Comparison of ENCODE assay signal across 1 cellular context in the genomic region with DNA sequence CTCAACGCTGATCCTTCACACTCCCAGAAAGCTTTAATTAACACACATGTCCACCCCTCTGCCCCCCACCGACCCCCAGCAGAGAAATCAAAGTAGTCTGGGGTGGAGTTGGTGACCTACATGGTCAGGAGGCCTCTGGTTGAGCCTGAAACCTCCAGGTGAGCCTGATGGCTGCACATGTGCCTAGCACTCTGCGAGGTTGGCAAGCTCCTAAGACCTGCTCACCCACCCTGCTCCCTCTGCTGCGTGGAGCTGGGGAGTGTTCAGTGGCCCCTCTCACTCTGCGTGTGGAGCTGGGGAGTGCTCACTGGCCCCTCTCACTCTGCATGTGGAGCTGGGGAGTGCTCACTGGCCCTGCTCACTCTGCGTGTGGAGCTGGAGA.
TF ChIP-seq lines count a peak whose summit lies in the region.

No MANE protein-coding gene starts in this region.

TF ChIP-seq in HepG2, 621 proteins besides CTCF, POLR2A, EP300 and RAD21:
- TF ChIP-seq, protein P1, sequence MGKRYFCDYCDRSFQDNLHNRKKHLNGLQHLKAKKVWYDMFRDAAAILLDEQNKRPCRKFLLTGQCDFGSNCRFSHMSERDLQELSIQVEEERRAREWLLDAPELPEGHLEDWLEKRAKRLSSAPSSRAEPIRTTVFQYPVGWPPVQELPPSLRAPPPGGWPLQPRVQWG (CRISPR knock-in tag; IDR thresholded peaks at IDR 0.05; ENCODE audit: borderline replicate concordance, low read depth): no peak
- TF ChIP-seq MAZ (IDR thresholded peaks at IDR 0.05; ENCODE audit: borderline replicate concordance, low read depth, low read length) (no peak), MAZ (CRISPR knock-in tag; IDR thresholded peaks at IDR 0.05; ENCODE audit: low read depth) (0 out of 2 replicates have a peak, but pooled peaks have one; percentile 33), ZSCAN25 (CRISPR knock-in tag; IDR thresholded peaks at IDR 0.05) (no peak), TP53 (CRISPR knock-in tag; conservative IDR thresholded peaks at IDR 0.05) (no peak), ZNF230 (CRISPR knock-in tag; IDR thresholded peaks at IDR 0.05) (0 out of 2 replicates have a peak, but pooled peaks have one; percentile 45), MXI1 (IDR thresholded peaks at IDR 0.05; ENCODE audit: borderline replicate concordance, low read depth, low read length) (no peak), ZNF138 (CRISPR knock-in tag; IDR thresholded peaks at IDR 0.05; ENCODE audit: low read depth) (0 out of 2 replicates have a peak, but pooled peaks have one; percentile 32), ZNF556 (CRISPR knock-in tag; IDR thresholded peaks at IDR 0.05; ENCODE audit: borderline replicate concordance) (no peak), SRF (IDR thresholded peaks at IDR 0.05; ENCODE audit: low read depth, low read length) (no peak), ZNF234 (CRISPR knock-in tag; conservative IDR thresholded peaks at IDR 0.05) (no peak), ZNF331 (CRISPR knock-in tag; IDR thresholded peaks at IDR 0.05) (no peak), KDM5B (CRISPR knock-in tag; IDR thresholded peaks at IDR 0.05; ENCODE audit: borderline replicate concordance) (peak; percentile 37; the same call in 1 of the 2 replicates), SOX5 (CRISPR knock-in tag; IDR thresholded peaks at IDR 0.05; ENCODE audit: borderline replicate concordance) (no peak), ZNF121 (CRISPR knock-in tag; IDR thresholded peaks at IDR 0.05) (no peak), SETDB1 (CRISPR knock-in tag; IDR thresholded peaks at IDR 0.05; ENCODE audit: borderline replicate concordance) (no peak), ZNF674 (CRISPR knock-in tag; IDR thresholded peaks at IDR 0.05; ENCODE audit: low read depth) (peak; percentile 54; the same call in 1 of the 2 replicates), EED (CRISPR knock-in tag; IDR thresholded peaks at IDR 0.05) (0 out of 2 replicates have a peak, but pooled peaks have one; percentile 71), MED8 (CRISPR knock-in tag; IDR thresholded peaks at IDR 0.05; ENCODE audit: insufficient replicate concordance) (peak; percentile 17), HMG20B (CRISPR knock-in tag; conservative IDR thresholded peaks at IDR 0.05) (no peak), MATR3 (CRISPR knock-in tag; IDR thresholded peaks at IDR 0.05) (no peak), GLI4 (CRISPR knock-in tag; IDR thresholded peaks at IDR 0.05; ENCODE audit: borderline replicate concordance) (no peak), HNRNPH1 (optimal IDR thresholded peaks at IDR 0.05; ENCODE audit: low read depth, low read length) (peak; percentile 11)
- TF ChIP-seq, protein P2, sequence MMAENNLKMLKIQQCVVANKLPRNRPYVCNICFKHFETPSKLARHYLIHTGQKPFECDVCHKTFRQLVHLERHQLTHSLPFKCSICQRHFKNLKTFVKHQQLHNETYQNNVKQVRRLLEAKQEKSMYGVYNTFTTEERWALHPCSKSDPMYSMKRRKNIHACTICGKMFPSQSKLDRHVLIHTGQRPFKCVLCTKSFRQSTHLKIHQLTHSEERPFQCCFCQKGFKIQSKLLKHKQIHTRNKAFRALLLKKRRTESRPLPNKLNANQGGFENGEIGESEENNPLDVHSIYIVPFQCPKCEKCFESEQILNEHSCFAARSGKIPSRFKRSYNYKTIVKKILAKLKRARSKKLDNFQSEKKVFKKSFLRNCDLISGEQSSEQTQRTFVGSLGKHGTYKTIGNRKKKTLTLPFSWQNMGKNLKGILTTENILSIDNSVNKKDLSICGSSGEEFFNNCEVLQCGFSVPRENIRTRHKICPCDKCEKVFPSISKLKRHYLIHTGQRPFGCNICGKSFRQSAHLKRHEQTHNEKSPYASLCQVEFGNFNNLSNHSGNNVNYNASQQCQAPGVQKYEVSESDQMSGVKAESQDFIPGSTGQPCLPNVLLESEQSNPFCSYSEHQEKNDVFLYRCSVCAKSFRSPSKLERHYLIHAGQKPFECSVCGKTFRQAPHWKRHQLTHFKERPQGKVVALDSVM (CRISPR knock-in tag; IDR thresholded peaks at IDR 0.05): no peak
- TF ChIP-seq, protein P3, sequence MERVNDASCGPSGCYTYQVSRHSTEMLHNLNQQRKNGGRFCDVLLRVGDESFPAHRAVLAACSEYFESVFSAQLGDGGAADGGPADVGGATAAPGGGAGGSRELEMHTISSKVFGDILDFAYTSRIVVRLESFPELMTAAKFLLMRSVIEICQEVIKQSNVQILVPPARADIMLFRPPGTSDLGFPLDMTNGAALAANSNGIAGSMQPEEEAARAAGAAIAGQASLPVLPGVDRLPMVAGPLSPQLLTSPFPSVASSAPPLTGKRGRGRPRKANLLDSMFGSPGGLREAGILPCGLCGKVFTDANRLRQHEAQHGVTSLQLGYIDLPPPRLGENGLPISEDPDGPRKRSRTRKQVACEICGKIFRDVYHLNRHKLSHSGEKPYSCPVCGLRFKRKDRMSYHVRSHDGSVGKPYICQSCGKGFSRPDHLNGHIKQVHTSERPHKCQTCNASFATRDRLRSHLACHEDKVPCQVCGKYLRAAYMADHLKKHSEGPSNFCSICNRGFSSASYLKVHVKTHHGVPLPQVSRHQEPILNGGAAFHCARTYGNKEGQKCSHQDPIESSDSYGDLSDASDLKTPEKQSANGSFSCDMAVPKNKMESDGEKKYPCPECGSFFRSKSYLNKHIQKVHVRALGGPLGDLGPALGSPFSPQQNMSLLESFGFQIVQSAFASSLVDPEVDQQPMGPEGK (CRISPR knock-in tag; IDR thresholded peaks at IDR 0.05): no peak
- TF ChIP-seq, protein P4, sequence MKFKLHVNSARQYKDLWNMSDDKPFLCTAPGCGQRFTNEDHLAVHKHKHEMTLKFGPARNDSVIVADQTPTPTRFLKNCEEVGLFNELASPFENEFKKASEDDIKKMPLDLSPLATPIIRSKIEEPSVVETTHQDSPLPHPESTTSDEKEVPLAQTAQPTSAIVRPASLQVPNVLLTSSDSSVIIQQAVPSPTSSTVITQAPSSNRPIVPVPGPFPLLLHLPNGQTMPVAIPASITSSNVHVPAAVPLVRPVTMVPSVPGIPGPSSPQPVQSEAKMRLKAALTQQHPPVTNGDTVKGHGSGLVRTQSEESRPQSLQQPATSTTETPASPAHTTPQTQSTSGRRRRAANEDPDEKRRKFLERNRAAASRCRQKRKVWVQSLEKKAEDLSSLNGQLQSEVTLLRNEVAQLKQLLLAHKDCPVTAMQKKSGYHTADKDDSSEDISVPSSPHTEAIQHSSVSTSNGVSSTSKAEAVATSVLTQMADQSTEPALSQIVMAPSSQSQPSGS (CRISPR knock-in tag; IDR thresholded peaks at IDR 0.05): no peak
- TF ChIP-seq, protein P5, sequence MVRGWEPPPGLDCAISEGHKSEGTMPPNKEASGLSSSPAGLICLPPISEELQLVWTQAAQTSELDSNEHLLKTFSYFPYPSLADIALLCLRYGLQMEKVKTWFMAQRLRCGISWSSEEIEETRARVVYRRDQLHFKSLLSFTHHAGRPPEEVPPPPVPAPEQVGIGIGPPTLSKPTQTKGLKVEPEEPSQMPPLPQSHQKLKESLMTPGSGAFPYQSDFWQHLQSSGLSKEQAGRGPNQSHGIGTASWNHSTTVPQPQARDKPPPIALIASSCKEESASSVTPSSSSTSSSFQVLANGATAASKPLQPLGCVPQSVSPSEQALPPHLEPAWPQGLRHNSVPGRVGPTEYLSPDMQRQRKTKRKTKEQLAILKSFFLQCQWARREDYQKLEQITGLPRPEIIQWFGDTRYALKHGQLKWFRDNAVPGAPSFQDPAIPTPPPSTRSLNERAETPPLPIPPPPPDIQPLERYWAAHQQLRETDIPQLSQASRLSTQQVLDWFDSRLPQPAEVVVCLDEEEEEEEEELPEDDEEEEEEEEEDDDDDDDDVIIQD (CRISPR knock-in tag; IDR thresholded peaks at IDR 0.05; ENCODE audit: low read depth): no peak
- TF ChIP-seq, protein P6, sequence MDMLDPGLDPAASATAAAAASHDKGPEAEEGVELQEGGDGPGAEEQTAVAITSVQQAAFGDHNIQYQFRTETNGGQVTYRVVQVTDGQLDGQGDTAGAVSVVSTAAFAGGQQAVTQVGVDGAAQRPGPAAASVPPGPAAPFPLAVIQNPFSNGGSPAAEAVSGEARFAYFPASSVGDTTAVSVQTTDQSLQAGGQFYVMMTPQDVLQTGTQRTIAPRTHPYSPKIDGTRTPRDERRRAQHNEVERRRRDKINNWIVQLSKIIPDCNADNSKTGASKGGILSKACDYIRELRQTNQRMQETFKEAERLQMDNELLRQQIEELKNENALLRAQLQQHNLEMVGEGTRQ (IDR thresholded peaks at IDR 0.05; ENCODE audit: low read depth, low read length): no peak
- TF ChIP-seq, protein P6 (CRISPR knock-in tag; IDR thresholded peaks at IDR 0.05; ENCODE audit: borderline replicate concordance): no peak
